13 cellular contexts compared by ENCODE assay signal in genomic region chr2:203809084-203809521, GRCh38. TPM values are rescaled to one million over a fixed set of nuclear protein-coding genes. Genes with fewer than 3 reads are reported as not detected.
DNase-seq lines count a peak whose midpoint lies in the region; ATAC-seq and TF ChIP-seq lines count a peak whose summit lies in the region.
"Had no signal": no experiment of that assay in that cellular context is flagged by ENCODE, and none has a peak within 500 bp of the region (broad histone marks: within the 10 kb centered on the region; RNA-seq: fewer than 3 reads in every experiment).

No MANE protein-coding gene starts in this region.

- POLR2A ChIA-PET in WTC11 (lab: Charles Lee) = no interaction called here

- no peak for ATAC-seq in WTC11

- no peak overlapping the region for H3K4me3 Mint-ChIP-seq in brain
- no peak overlapping the region for H3K4me3 Mint-ChIP-seq in WTC11
- H3K4me3 Mint-ChIP-seq: mesothelial cell of epicardium had no signal

- H3K9me3 Mint-ChIP-seq in brain = peaks cover 16 to 22% (median 21%) of the 10 kb centered on the region in 5 experiments
- peaks cover 11% of the 10 kb centered on the region for H3K9me3 Mint-ChIP-seq in WTC11

- H3K36me3 Mint-ChIP-seq in brain (peaks cover 14% of the 10 kb centered on the region), WTC11 (no peaks in the 10 kb centered on the region)

- H3K27me3 Mint-ChIP-seq in brain (peaks cover 7% of the 10 kb centered on the region), WTC11 (ENCODE audit: low read depth) (no peaks in the 10 kb centered on the region)

- DNase-seq in AG08395 (ENCODE audit: low spot score) = peak; percentile 28
- peak; percentile 71 for DNase-seq in HT1080 (ENCODE audit: low read depth)
- DNase-seq in kidney tubule cell (ENCODE audit: low spot score) = peak; percentile 54
- DNase-seq in head of caudate nucleus = no peak
- no peak for DNase-seq in OCI-M1 (lab: John Stamatoyannopoulos, UW)
- no peak for DNase-seq in WTC11 (ENCODE audit: low spot score)
- DNase-seq in NOMO-1 treated with dmso at 0.1 percent for 144 hours (lab: John Stamatoyannopoulos, UW; ENCODE audit: unreplicated experiment) = no peak
- DNase-seq: AML-193, GOT3 had no signal

- H3K4me1 Mint-ChIP-seq in brain = peaks cover 34% of the 10 kb centered on the region
- H3K4me1 Mint-ChIP-seq in WTC11 = no peaks in the 10 kb centered on the region

- TF ChIP-seq CTCF in brain (conservative IDR thresholded peaks at IDR 0.05) = no peak
- TF ChIP-seq CTCF in WTC11 (IDR thresholded peaks at IDR 0.05) = no peak

- peak overlapping the region in 4 of 5 experiments; percentile 18 to 63 (median 32) for H3K27ac Mint-ChIP-seq in brain
- no peak overlapping the region for H3K27ac Mint-ChIP-seq in WTC11

- intact Hi-C loops in head of caudate nucleus (cut with DNase I) = no loop called here

- CTCF ChIA-PET in WTC11 (lab: Charles Lee) = no interaction called here

TF ChIP-seq in WTC11, 78 proteins besides CTCF, POLR2A, EP300 and RAD21:
- TF ChIP-seq ZNF671 (CRISPR knock-in tag; IDR thresholded peaks at IDR 0.05) = no peak
- no peak for TF ChIP-seq ATF1 (CRISPR knock-in tag; IDR thresholded peaks at IDR 0.05)
- no peak for TF ChIP-seq TCF7 (CRISPR knock-in tag; IDR thresholded peaks at IDR 0.05; ENCODE audit: low read depth)
- no peak for TF ChIP-seq HMGXB4 (CRISPR knock-in tag; IDR thresholded peaks at IDR 0.05)
- no peak for TF ChIP-seq NR3C1 (CRISPR knock-in tag; conservative IDR thresholded peaks at IDR 0.05; ENCODE audit: low read depth)
- no peak for TF ChIP-seq ATF2 (CRISPR knock-in tag; IDR thresholded peaks at IDR 0.05; ENCODE audit: borderline replicate concordance, low read depth)

RNA-seq across cellular contexts. Expression of gene CTLA4, which starts 58.5 kb away (rescaled TPM):
- total RNA-seq in HT1080 (2014; rRNA removed; shearing (Covaris generic)) = not detected in 2 replicates
- polyA plus RNA-seq in HT1080 (2015; cell fraction: cytosol; rRNA removed) = 0.05 TPM in 1 of 2 replicates, not detected in the other
- not detected in 2 replicates for polyA plus RNA-seq in HT1080 (2015; cell fraction: nucleus; rRNA removed)
- polyA plus RNA-seq in brain (ENCODE audit: insufficient read depth, low read depth, low replicate concordance) = not detected
- 0.31 to 0.44 TPM in 2 of 3 replicates, not detected in the other for total RNA-seq in WTC11 (2021)
- total RNA-seq: cardiac septum, MCF 10A, mesothelial cell of epicardium had no signal

Comparison
In these comparisons a context has a peak if more than half of its experiments do, and no peak if none do; other contexts are left out.
1. DNase-seq: peak in AG08395 (single experiment), HT1080 (single experiment) and kidney tubule cell (single experiment); none in head of caudate nucleus (0 of 42), OCI-M1 (single experiment), WTC11 (single experiment) and NOMO-1 treated with dmso at 0.1 percent for 144 hours (single experiment).